Comparison of ENCODE assay signal across 1 cellular context in genomic region chr16:1492082-1492922, GRCh38.
TF ChIP-seq lines count a peak whose summit lies in the region.

No MANE protein-coding gene starts in this region.

TF ChIP-seq in HepG2, 621 proteins besides CTCF, POLR2A, EP300 and RAD21 (continues in another document):
- no peak for TF ChIP-seq CBFB (CRISPR knock-in tag; IDR thresholded peaks at IDR 0.05)
- TF ChIP-seq ZNF430 (CRISPR knock-in tag; IDR thresholded peaks at IDR 0.05) = no peak; the same call in 1 of the 2 replicates
- no peak for TF ChIP-seq E2F5 (CRISPR knock-in tag; conservative IDR thresholded peaks at IDR 0.05)
- TF ChIP-seq REXO4 (CRISPR knock-in tag; IDR thresholded peaks at IDR 0.05; ENCODE audit: borderline replicate concordance) = no peak
- no peak for TF ChIP-seq SP4 (CRISPR knock-in tag; IDR thresholded peaks at IDR 0.05)
- TF ChIP-seq HNRNPL (IDR thresholded peaks at IDR 0.05; ENCODE audit: low read depth, low read length) = no peak
- TF ChIP-seq MAZ (IDR thresholded peaks at IDR 0.05; ENCODE audit: borderline replicate concordance, low read depth, low read length) = no peak
- TF ChIP-seq MAZ (CRISPR knock-in tag; IDR thresholded peaks at IDR 0.05; ENCODE audit: low read depth) = peak; percentile 18; the same call in 1 of the 2 replicates
- TF ChIP-seq RFX5 (IDR thresholded peaks at IDR 0.05; ENCODE audit: low read depth, low read length) = 0 out of 2 replicates have a peak, but pooled peaks have one; percentile 71
- TF ChIP-seq ZNF207 (IDR thresholded peaks at IDR 0.05; ENCODE audit: borderline replicate concordance) = no peak
- TF ChIP-seq ERF (CRISPR knock-in tag; IDR thresholded peaks at IDR 0.05) = no peak
- TF ChIP-seq ZNF788 (CRISPR knock-in tag; IDR thresholded peaks at IDR 0.05; ENCODE audit: borderline replicate concordance) = no peak
- TF ChIP-seq ZNF879 (CRISPR knock-in tag; IDR thresholded peaks at IDR 0.05) = 0 out of 2 replicates have a peak, but pooled peaks have one; percentile 7
- TF ChIP-seq ZNF567 (CRISPR knock-in tag; IDR thresholded peaks at IDR 0.05; ENCODE audit: borderline replicate concordance) = no peak
- TF ChIP-seq, protein P1, sequence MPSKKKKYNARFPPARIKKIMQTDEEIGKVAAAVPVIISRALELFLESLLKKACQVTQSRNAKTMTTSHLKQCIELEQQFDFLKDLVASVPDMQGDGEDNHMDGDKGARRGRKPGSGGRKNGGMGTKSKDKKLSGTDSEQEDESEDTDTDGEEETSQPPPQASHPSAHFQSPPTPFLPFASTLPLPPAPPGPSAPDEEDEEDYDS (CRISPR knock-in tag; IDR thresholded peaks at IDR 0.05) = no peak
- TF ChIP-seq ZNF292 (CRISPR knock-in tag; IDR thresholded peaks at IDR 0.05; ENCODE audit: borderline replicate concordance, low read depth) = no peak
- no peak for TF ChIP-seq REPIN1 (CRISPR knock-in tag; IDR thresholded peaks at IDR 0.05; ENCODE audit: borderline replicate concordance, low read depth)
- TF ChIP-seq, protein P2, sequence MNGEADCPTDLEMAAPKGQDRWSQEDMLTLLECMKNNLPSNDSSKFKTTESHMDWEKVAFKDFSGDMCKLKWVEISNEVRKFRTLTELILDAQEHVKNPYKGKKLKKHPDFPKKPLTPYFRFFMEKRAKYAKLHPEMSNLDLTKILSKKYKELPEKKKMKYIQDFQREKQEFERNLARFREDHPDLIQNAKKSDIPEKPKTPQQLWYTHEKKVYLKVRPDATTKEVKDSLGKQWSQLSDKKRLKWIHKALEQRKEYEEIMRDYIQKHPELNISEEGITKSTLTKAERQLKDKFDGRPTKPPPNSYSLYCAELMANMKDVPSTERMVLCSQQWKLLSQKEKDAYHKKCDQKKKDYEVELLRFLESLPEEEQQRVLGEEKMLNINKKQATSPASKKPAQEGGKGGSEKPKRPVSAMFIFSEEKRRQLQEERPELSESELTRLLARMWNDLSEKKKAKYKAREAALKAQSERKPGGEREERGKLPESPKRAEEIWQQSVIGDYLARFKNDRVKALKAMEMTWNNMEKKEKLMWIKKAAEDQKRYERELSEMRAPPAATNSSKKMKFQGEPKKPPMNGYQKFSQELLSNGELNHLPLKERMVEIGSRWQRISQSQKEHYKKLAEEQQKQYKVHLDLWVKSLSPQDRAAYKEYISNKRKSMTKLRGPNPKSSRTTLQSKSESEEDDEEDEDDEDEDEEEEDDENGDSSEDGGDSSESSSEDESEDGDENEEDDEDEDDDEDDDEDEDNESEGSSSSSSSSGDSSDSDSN (CRISPR knock-in tag; IDR thresholded peaks at IDR 0.05) = no peak
- no peak for TF ChIP-seq SRSF9 (IDR thresholded peaks at IDR 0.05; ENCODE audit: borderline replicate concordance, insufficient read depth, low read depth, low read length, poor library complexity, severe bottlenecking)
- TF ChIP-seq MNT (IDR thresholded peaks at IDR 0.05) = no peak
- TF ChIP-seq HNF1A (IDR thresholded peaks at IDR 0.05; ENCODE audit: low read depth) = no peak
- TF ChIP-seq HNF1A (CRISPR knock-in tag; IDR thresholded peaks at IDR 0.05; ENCODE audit: borderline replicate concordance) = no peak
- TF ChIP-seq DNMT3B (CRISPR knock-in tag; conservative IDR thresholded peaks at IDR 0.05) = no peak
- TF ChIP-seq NR2F6 (IDR thresholded peaks at IDR 0.05) = no peak
- TF ChIP-seq NR2F6 (CRISPR knock-in tag; IDR thresholded peaks at IDR 0.05) = no peak
- TF ChIP-seq, protein P3, sequence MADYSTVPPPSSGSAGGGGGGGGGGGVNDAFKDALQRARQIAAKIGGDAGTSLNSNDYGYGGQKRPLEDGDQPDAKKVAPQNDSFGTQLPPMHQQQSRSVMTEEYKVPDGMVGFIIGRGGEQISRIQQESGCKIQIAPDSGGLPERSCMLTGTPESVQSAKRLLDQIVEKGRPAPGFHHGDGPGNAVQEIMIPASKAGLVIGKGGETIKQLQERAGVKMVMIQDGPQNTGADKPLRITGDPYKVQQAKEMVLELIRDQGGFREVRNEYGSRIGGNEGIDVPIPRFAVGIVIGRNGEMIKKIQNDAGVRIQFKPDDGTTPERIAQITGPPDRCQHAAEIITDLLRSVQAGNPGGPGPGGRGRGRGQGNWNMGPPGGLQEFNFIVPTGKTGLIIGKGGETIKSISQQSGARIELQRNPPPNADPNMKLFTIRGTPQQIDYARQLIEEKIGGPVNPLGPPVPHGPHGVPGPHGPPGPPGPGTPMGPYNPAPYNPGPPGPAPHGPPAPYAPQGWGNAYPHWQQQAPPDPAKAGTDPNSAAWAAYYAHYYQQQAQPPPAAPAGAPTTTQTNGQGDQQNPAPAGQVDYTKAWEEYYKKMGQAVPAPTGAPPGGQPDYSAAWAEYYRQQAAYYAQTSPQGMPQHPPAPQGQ (CRISPR knock-in tag; IDR thresholded peaks at IDR 0.05; ENCODE audit: borderline replicate concordance) = no peak
- TF ChIP-seq DZIP1 (CRISPR knock-in tag; IDR thresholded peaks at IDR 0.05) = 0 out of 2 replicates have a peak, but pooled peaks have one; percentile 19
- no peak for TF ChIP-seq ZFX (CRISPR knock-in tag; IDR thresholded peaks at IDR 0.05; ENCODE audit: low read depth)
- no peak for TF ChIP-seq ZNF670 (CRISPR knock-in tag; IDR thresholded peaks at IDR 0.05; ENCODE audit: borderline replicate concordance)
- no peak for TF ChIP-seq EED (CRISPR knock-in tag; IDR thresholded peaks at IDR 0.05)
- no peak for TF ChIP-seq KLF13 (CRISPR knock-in tag; IDR thresholded peaks at IDR 0.05)
- 0 out of 2 replicates have a peak, but pooled peaks have one; percentile 37 for TF ChIP-seq ZNF224 (CRISPR knock-in tag; IDR thresholded peaks at IDR 0.05)
- TF ChIP-seq, protein P4, sequence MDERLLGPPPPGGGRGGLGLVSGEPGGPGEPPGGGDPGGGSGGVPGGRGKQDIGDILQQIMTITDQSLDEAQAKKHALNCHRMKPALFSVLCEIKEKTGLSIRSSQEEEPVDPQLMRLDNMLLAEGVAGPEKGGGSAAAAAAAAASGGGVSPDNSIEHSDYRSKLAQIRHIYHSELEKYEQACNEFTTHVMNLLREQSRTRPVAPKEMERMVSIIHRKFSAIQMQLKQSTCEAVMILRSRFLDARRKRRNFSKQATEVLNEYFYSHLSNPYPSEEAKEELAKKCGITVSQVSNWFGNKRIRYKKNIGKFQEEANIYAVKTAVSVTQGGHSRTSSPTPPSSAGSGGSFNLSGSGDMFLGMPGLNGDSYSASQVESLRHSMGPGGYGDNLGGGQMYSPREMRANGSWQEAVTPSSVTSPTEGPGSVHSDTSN (CRISPR knock-in tag; IDR thresholded peaks at IDR 0.05) = no peak
- no peak for TF ChIP-seq ARID5B (CRISPR knock-in tag; IDR thresholded peaks at IDR 0.05)
- no peak for TF ChIP-seq GABPB1 (CRISPR knock-in tag; IDR thresholded peaks at IDR 0.05)
- no peak for TF ChIP-seq SMYD3 (CRISPR knock-in tag; IDR thresholded peaks at IDR 0.05)
- TF ChIP-seq FOXM1 (CRISPR knock-in tag; IDR thresholded peaks at IDR 0.05) = no peak
- 0 out of 2 replicates have a peak, but pooled peaks have one; percentile 10 for TF ChIP-seq ZNF136 (CRISPR knock-in tag; IDR thresholded peaks at IDR 0.05; ENCODE audit: low read depth)
- TF ChIP-seq HNRNPK (IDR thresholded peaks at IDR 0.05; ENCODE audit: low read depth, low read length, poor library complexity, severe bottlenecking) = no peak
- TF ChIP-seq CEBPG (CRISPR knock-in tag; IDR thresholded peaks at IDR 0.05) = no peak
- TF ChIP-seq MED1 (CRISPR knock-in tag; IDR thresholded peaks at IDR 0.05) = no peak
- TF ChIP-seq ZNF674 (CRISPR knock-in tag; IDR thresholded peaks at IDR 0.05; ENCODE audit: low read depth) = no peak
- no peak for TF ChIP-seq CENPT (CRISPR knock-in tag; IDR thresholded peaks at IDR 0.05; ENCODE audit: low read depth)
